8 cellular contexts compared by ENCODE assay signal in the genomic region with DNA sequence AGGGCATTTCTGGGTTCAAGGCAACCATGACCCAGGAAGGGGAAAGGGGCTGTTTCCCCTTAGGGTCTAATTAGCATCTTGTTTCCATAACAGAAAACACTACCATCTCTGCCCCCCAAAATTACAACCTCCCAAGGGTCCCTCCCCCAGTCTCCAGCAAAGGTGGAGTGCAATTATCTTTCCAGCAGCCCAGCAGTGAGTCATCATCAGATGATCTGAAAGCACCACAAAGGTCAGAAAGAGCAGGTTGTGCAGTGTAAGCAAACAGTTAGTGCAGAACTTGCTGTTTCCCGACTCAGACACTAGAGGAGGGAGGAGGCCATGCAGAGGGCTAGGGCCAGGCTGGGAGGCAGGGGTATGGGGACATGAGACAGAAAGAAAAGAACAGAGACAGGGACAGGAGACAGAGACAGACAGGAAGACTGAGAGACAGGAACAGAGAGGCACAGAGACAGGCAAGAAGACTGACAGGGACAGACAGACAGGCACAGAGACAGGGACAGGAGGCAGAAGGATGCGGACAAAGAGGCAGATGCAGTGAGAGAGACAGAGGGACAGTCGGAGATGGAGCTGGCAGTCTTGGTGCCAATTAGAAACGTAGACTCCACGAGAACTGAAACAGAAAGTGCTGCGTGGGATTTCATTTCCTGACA.
A peak's percentile ranks its signal among the peaks of the same experiment; 100 is the strongest.
DNase-seq lines count a peak whose midpoint lies in the region; ATAC-seq and TF ChIP-seq lines count a peak whose summit lies in the region.

No MANE protein-coding gene starts in this region.

- ATAC-seq in GM19397 (IDR thresholded peaks at IDR 0.05; ENCODE audit: unreplicated experiment) (peak; percentile 89), HG03460 (IDR thresholded peaks at IDR 0.05; ENCODE audit: unreplicated experiment) (peak; percentile 90), heart left ventricle (peak; percentile 79 to 86 (median 84))

- 18 to 23% (median 20%) methylated on average over 6 of the region's 6 CpGs for WGBS in heart left ventricle, 4 donors

- H3K27ac ChIP-seq in OCI-LY7 (ENCODE audit: low read depth, low read length, poor library complexity, severe bottlenecking) (no peak overlapping the region), heart left ventricle (peak overlapping the region in 10 of 12 donors; percentile 38 to 89 (median 70)), rectal smooth muscle tissue (ENCODE audit: low read depth, low read length) (peak overlapping the region; percentile 69)

- H3K4me3 ChIP-seq in OCI-LY7 (ENCODE audit: low read depth, low read length, poor library complexity, severe bottlenecking): no peak overlapping the region
- H3K4me3 ChIP-seq in heart left ventricle: peak overlapping the region in 6 of 12 donors; percentile 10 to 47 (median 26)
- peak overlapping the region; percentile 60 for H3K4me3 ChIP-seq in rectal smooth muscle tissue (ENCODE audit: low read length)

- peak overlapping the region; percentile 39 for H3K4me3 Mint-ChIP-seq in Calu3 (ENCODE audit: low read depth, unreplicated experiment)
- H3K4me3 Mint-ChIP-seq in activated naive CD4-positive, alpha-beta T cell treated with anti-CD3 and anti-CD28 coated beads, Interleukin-2, amount 50 U/mL, for 24 hours: peak overlapping the region; percentile 74

- POLR2A ChIA-PET in OCI-LY7 (lab: Charles Lee): no interaction called here

- no peaks in the 10 kb centered on the region for H3K4me1 ChIP-seq in OCI-LY7 (ENCODE audit: insufficient read depth, low read length, poor library complexity, severe bottlenecking)
- peaks cover 0 to 39% (median 24%) of the 10 kb centered on the region in 12 donors for H3K4me1 ChIP-seq in heart left ventricle
- peaks cover 16% of the 10 kb centered on the region for H3K4me1 ChIP-seq in rectal smooth muscle tissue (ENCODE audit: control insufficient read depth, insufficient read depth, low read length)

- peak overlapping the region; percentile 60 for H3K27ac Mint-ChIP-seq in Calu3 (ENCODE audit: unreplicated experiment)
- peak overlapping the region; percentile 71 for H3K27ac Mint-ChIP-seq in activated naive CD4-positive, alpha-beta T cell treated with anti-CD3 and anti-CD28 coated beads, Interleukin-2, amount 50 U/mL, for 24 hours

- no peaks in the 10 kb centered on the region for H3K27me3 Mint-ChIP-seq in Calu3 (ENCODE audit: unreplicated experiment)
- no peaks in the 10 kb centered on the region for H3K27me3 Mint-ChIP-seq in activated naive CD4-positive, alpha-beta T cell treated with anti-CD3 and anti-CD28 coated beads, Interleukin-2, amount 50 U/mL, for 24 hours

- no peak overlapping the region for H3K4me2 ChIP-seq in OCI-LY7 (ENCODE audit: low read length)

- no peaks in the 10 kb centered on the region for H3K9me2 ChIP-seq in OCI-LY7 (ENCODE audit: insufficient read depth, low read length)

- H4K20me1 ChIP-seq in OCI-LY7 (ENCODE audit: insufficient read depth, low read length): no peaks in the 10 kb centered on the region

- intact Hi-C loops in Calu3 (cut with micrococcal nuclease; ENCODE audit: unreplicated experiment) (loop anchor here (2.0 kb wide), 1 partner anchor 88 kb away; no protein-coding TSS in a partner anchor), OCI-LY7 (cut with micrococcal nuclease; ENCODE audit: unreplicated experiment) (no loop called here), heart left ventricle (cut with DNase I) (loop anchor here in 4 of 10 donors (5.0 to 10.0 kb wide), 4 partner anchors 77 to 87 kb away; partner anchors contain the start of gene ABHD12 (in 2 of the 4))

- BruUV-seq in Calu3 (replicated peaks; lab: Mats Ljungman, UMichigan) (no TSS peak), OCI-LY7 (replicated peaks; lab: Mats Ljungman, UMichigan) (no TSS peak)

- H3K79me2 ChIP-seq in OCI-LY7 (ENCODE audit: insufficient read depth, low read depth, low read length): no peaks in the 10 kb centered on the region

- CTCF ChIA-PET in Calu3 (lab: Charles Lee) (no interaction called here), OCI-LY7 (lab: Charles Lee; ENCODE audit: unreplicated experiment) (no interaction called here)

- H3K36me3 ChIP-seq in OCI-LY7 (ENCODE audit: insufficient read depth, low read length) (no peaks in the 10 kb centered on the region), heart left ventricle (peaks cover 0 to 29% (median 3%) of the 10 kb centered on the region in 9 donors), rectal smooth muscle tissue (ENCODE audit: control insufficient read depth, insufficient read depth, low read length) (peaks cover 4% of the 10 kb centered on the region)

- H3K9me3 ChIP-seq in OCI-LY7 (ENCODE audit: low read length) (no peaks in the 10 kb centered on the region), heart left ventricle (no peaks in the 10 kb centered on the region)

- peaks cover 11% of the 10 kb centered on the region for H3K4me1 Mint-ChIP-seq in Calu3 (ENCODE audit: low read depth, unreplicated experiment)
- H3K4me1 Mint-ChIP-seq in activated naive CD4-positive, alpha-beta T cell treated with anti-CD3 and anti-CD28 coated beads, Interleukin-2, amount 50 U/mL, for 24 hours: peaks cover 23% of the 10 kb centered on the region

- H3K9me3 Mint-ChIP-seq in Calu3 (ENCODE audit: low read depth, unreplicated experiment): no peaks in the 10 kb centered on the region
- no peaks in the 10 kb centered on the region for H3K9me3 Mint-ChIP-seq in activated naive CD4-positive, alpha-beta T cell treated with anti-CD3 and anti-CD28 coated beads, Interleukin-2, amount 50 U/mL, for 24 hours

- DNase-seq in Calu3: peak; percentile 35
- DNase-seq in OCI-LY7 (ENCODE audit: low spot score): peak; percentile 39
- DNase-seq in heart left ventricle: peak in 2 of 5 donors; percentile 48 to 65
- no peak for DNase-seq in NCI-H446 treated with DMSO at 0.1 percent for 48 hours (lab: John Stamatoyannopoulos, UW)

- no peak overlapping the region for H2AFZ ChIP-seq in OCI-LY7 (ENCODE audit: low read length)

- H3K9ac ChIP-seq in rectal smooth muscle tissue (ENCODE audit: low read length): peak overlapping the region; percentile 13

- TF ChIP-seq POLR2A in heart left ventricle (IDR thresholded peaks at IDR 0.05): no peak

- H3K36me3 Mint-ChIP-seq in Calu3 (ENCODE audit: insufficient read depth, unreplicated experiment): peaks cover 17% of the 10 kb centered on the region
- H3K36me3 Mint-ChIP-seq in activated naive CD4-positive, alpha-beta T cell treated with anti-CD3 and anti-CD28 coated beads, Interleukin-2, amount 50 U/mL, for 24 hours: peaks cover 5% of the 10 kb centered on the region

- H3K27me3 ChIP-seq in heart left ventricle (no peaks in the 10 kb centered on the region), rectal smooth muscle tissue (ENCODE audit: control insufficient read depth, insufficient read depth, low read length) (no peaks in the 10 kb centered on the region)

- TF ChIP-seq CTCF in Calu3 (IDR thresholded peaks at IDR 0.05; ENCODE audit: unreplicated experiment): no peak
- peak; percentile 64 for TF ChIP-seq CTCF in OCI-LY7 (conservative IDR thresholded peaks at IDR 0.05; ENCODE audit: low read length)
- peak in 9 of 12 donors; percentile 12 to 54 (median 33) for TF ChIP-seq CTCF in heart left ventricle (IDR thresholded peaks at IDR 0.05)
